ENCODE assay signal across 18 cellular contexts in the genomic region with DNA sequence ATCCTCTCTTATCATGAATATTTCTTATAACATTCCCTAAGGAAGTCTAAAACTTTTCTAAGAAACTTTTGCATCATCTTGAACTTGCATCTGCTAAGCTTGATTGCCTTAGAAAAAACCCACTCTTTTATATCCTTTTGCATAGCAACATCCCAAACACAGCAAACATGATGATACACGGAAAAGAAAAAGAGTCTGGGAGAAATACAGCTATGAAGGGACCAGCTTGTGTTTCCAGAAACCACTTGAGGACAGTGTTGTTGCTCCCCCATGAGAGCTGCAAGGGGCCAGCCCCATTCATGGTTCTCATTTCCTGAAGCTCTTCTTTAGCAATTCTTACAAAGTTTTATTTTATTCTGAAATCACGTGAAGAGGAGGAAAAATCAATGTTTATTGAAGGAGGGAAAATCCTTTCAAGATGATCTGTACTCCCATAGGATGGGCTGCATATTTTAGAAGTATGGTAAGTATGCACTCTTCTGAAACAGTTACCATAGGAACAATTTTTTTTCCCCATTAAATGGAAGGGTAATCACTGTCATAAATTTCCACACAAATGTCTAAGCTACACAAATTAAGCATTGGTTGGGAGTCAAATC. TPM values are rescaled to one million over a fixed set of nuclear protein-coding genes. Genes with fewer than 3 reads are reported as not detected.
DNase-seq lines count a peak whose midpoint lies in the region; TF ChIP-seq lines count a peak whose summit lies in the region.
"Had no signal": no experiment of that assay in that cellular context is flagged by ENCODE, and none has a peak within 500 bp of the region (broad histone marks: within the 10 kb centered on the region; RNA-seq: fewer than 3 reads in every experiment).

No MANE protein-coding gene starts in this region.

- H3K9me3 ChIP-seq in left ventricle myocardium inferior (replicated peaks) (no peaks in the 10 kb centered on the region), right atrium auricular region (no peaks in the 10 kb centered on the region), vagina (no peaks in the 10 kb centered on the region), trophoblast cell (ENCODE audit: insufficient read depth, low read depth, low read length) (no peaks in the 10 kb centered on the region)
- H3K9me3 ChIP-seq: A549, BE2C, MG63 had no signal

- no peak overlapping the region for H2BK5ac ChIP-seq in trophoblast cell (ENCODE audit: low read depth, low read length, poor library complexity)

- no peaks in the 10 kb centered on the region for H3K36me3 Mint-ChIP-seq in brain
- H3K36me3 Mint-ChIP-seq: CD4-positive, alpha-beta memory T cell had no signal

- H3K4me3 Mint-ChIP-seq in brain, result no peak overlapping the region
- H3K4me3 Mint-ChIP-seq: CD4-positive, alpha-beta memory T cell; GM23338 had no signal

- WGBS in trophoblast cell (ENCODE audit: extremely low coverage, insufficient coverage, insufficient read length), result no CpG with 5 or more reads among the region's 2 CpGs

- intact Hi-C loops in left ventricle myocardium inferior (cut with micrococcal nuclease) (no loop called here), vagina (cut with DNase I) (no loop called here)

- no peak overlapping the region for H3K9ac ChIP-seq in trophoblast cell (ENCODE audit: low read length)

- peaks cover 23% of the 10 kb centered on the region for H3K4me1 Mint-ChIP-seq in brain
- H3K4me1 Mint-ChIP-seq: GM23338 had no signal

- POLR2A ChIA-PET in GM10248 (lab: Yijun Ruan, JAX), result no interaction called here

- no peak overlapping the region for H3K4ac ChIP-seq in trophoblast cell (ENCODE audit: low read depth, low read length)

- no peak overlapping the region for H3K4me2 ChIP-seq in trophoblast cell (ENCODE audit: low read length)
- H3K4me2 ChIP-seq: A549, GM23338 had no signal

- no peaks in the 10 kb centered on the region for H3K27me3 Mint-ChIP-seq in brain
- H3K27me3 Mint-ChIP-seq: CD4-positive, alpha-beta memory T cell had no signal

- H3K4me3 ChIP-seq in left ventricle myocardium inferior (no peak overlapping the region), right atrium auricular region (no peak overlapping the region), vagina (no peak overlapping the region), trophoblast cell (ENCODE audit: low read depth, low read length) (no peak overlapping the region)
- H3K4me3 ChIP-seq: A549, GM23338, MG63 had no signal

- no peak overlapping the region for H2BK12ac ChIP-seq in trophoblast cell (ENCODE audit: low read length)

- H2BK120ac ChIP-seq in trophoblast cell (ENCODE audit: insufficient read depth, low read length, poor library complexity), result no peak overlapping the region

- H3K4me1 ChIP-seq in left ventricle myocardium inferior (peaks cover 17% of the 10 kb centered on the region), right atrium auricular region (peaks cover 0 to 9% of the 10 kb centered on the region in 2 donors), vagina (no peaks in the 10 kb centered on the region), trophoblast cell (ENCODE audit: control insufficient read depth in 1 of 2, insufficient read depth in 2 of 2, low read length in 2 of 2) (no peaks in the 10 kb centered on the region)
- H3K4me1 ChIP-seq: BE2C had no signal

- H3K9me3 Mint-ChIP-seq in brain, result no peaks in the 10 kb centered on the region
- H3K9me3 Mint-ChIP-seq: CD4-positive, alpha-beta memory T cell; GM23338 had no signal

- H2AK5ac ChIP-seq in trophoblast cell (ENCODE audit: low read length), result no peak overlapping the region

- no peak overlapping the region for H4K91ac ChIP-seq in trophoblast cell (ENCODE audit: low read depth, low read length)

- peak overlapping the region; percentile 0 for H3K27ac ChIP-seq in left ventricle myocardium inferior (replicated peaks)
- H3K27ac ChIP-seq in right atrium auricular region, result no peak overlapping the region
- H3K27ac ChIP-seq in vagina, result no peak overlapping the region
- no peak overlapping the region for H3K27ac ChIP-seq in trophoblast cell (ENCODE audit: low read depth, low read length)
- H3K27ac ChIP-seq: A549 had no signal

- TF ChIP-seq POLR2A in vagina (IDR thresholded peaks at IDR 0.05), result no peak

- no peak overlapping the region for H2AFZ ChIP-seq in trophoblast cell (ENCODE audit: insufficient read depth, low read length, poor library complexity)
- H2AFZ ChIP-seq: GM23338 had no signal

- H3K36me3 ChIP-seq in left ventricle myocardium inferior (no peaks in the 10 kb centered on the region), right atrium auricular region (no peaks in the 10 kb centered on the region), vagina (no peaks in the 10 kb centered on the region), trophoblast cell (ENCODE audit: control insufficient read depth in 1 of 2, insufficient read depth in 2 of 2, low read length in 2 of 2) (no peaks in the 10 kb centered on the region)
- H3K36me3 ChIP-seq: BE2C, MG63 had no signal

- CTCF ChIA-PET in GM10248 (lab: Yijun Ruan, JAX), result interaction anchor here (0.9 to 1.8 kb wide), 5 partner anchors 9 to 352 kb away, joined by 3 to 5 read pairs (median 3); no protein-coding TSS in a partner anchor

- H4K12ac ChIP-seq in trophoblast cell (ENCODE audit: low read depth, low read length), result no peak overlapping the region

- no peak overlapping the region for H3K23ac ChIP-seq in trophoblast cell (ENCODE audit: low read length)

- no peaks in the 10 kb centered on the region for H3K79me1 ChIP-seq in trophoblast cell (ENCODE audit: low read length)

- no peak overlapping the region for H3K14ac ChIP-seq in trophoblast cell (ENCODE audit: low read length)

- H4K8ac ChIP-seq in trophoblast cell (ENCODE audit: low read depth, low read length), result no peak overlapping the region

- DNase-seq in left ventricle myocardium inferior (no peak), right atrium auricular region (ENCODE audit: low spot score) (no peak), left kidney (ENCODE audit: low read depth, low spot score) (peak; percentile 31), vagina (ENCODE audit: extremely low spot score in 2 of 2) (no peak), trophoblast cell (no peak), GM10248 (ENCODE audit: extremely low spot score) (no peak)
- DNase-seq: BE2C; CD4-positive, alpha-beta memory T cell; DMS79; MG63; NCI-H1105; NCI-H187; NCI-H2171; NCI-H774 had no signal

- no peak overlapping the region for H3K18ac ChIP-seq in trophoblast cell (ENCODE audit: low read length)

- peak overlapping the region in 3 of 5 experiments; percentile 50 to 68 (median 57) for H3K27ac Mint-ChIP-seq in brain
- H3K27ac Mint-ChIP-seq: CD4-positive, alpha-beta memory T cell; GM23338 had no signal

- H3K27me3 ChIP-seq in left ventricle myocardium inferior (ENCODE audit: low read depth) (no peaks in the 10 kb centered on the region), right atrium auricular region (no peaks in the 10 kb centered on the region), vagina (no peaks in the 10 kb centered on the region), trophoblast cell (ENCODE audit: insufficient read depth, low read length) (no peaks in the 10 kb centered on the region)
- H3K27me3 ChIP-seq: BE2C, MG63 had no signal

- TF ChIP-seq CTCF in left ventricle myocardium inferior (IDR thresholded peaks at IDR 0.05; ENCODE audit: borderline replicate concordance) (no peak), right atrium auricular region (IDR thresholded peaks at IDR 0.05) (no peak), brain (conservative IDR thresholded peaks at IDR 0.05) (no peak), vagina (IDR thresholded peaks at IDR 0.05) (no peak), GM10248 (IDR thresholded peaks at IDR 0.05; ENCODE audit: control extremely low read depth, extremely low read depth, low read depth, missing control alignments) (no peak)

- H3K79me2 ChIP-seq in trophoblast cell (ENCODE audit: control insufficient read depth, insufficient read depth, low read length, poor library complexity), result no peaks in the 10 kb centered on the region

RNA-seq across cellular contexts. Expression of a gene that starts 17.4 kb away (rescaled TPM):
- total RNA-seq in left ventricle myocardium inferior (1.5 TPM), right atrium auricular region (1 to 10 TPM; 4.0 to 5.6 TPM), vagina (7.6 TPM)
- 30.7 TPM for polyA plus RNA-seq in brain (ENCODE audit: insufficient read depth, low read depth, low replicate concordance)
- 3.8 and 3.9 TPM in 2 replicates for polyA plus RNA-seq in trophoblast cell (2013)

RNA-seq across cellular contexts. Expression of a gene that starts 46.1 kb away (rescaled TPM):
- not detected for total RNA-seq in left ventricle myocardium inferior
- not detected for total RNA-seq in right atrium auricular region
- polyA plus RNA-seq in brain (ENCODE audit: insufficient read depth, low read depth, low replicate concordance), result 1.6 TPM
- total RNA-seq in vagina, result not detected
- 0.60 and 0.63 TPM in 2 replicates for polyA plus RNA-seq in trophoblast cell (2013)
- total RNA-seq: CD4-positive, alpha-beta memory T cell; GM23338; NCI-H460 had no signal
- polyA plus RNA-seq: CD4-positive, alpha-beta memory T cell had no signal

RNA-seq across cellular contexts. Expression of a gene that starts 46.6 kb away (rescaled TPM):
- total RNA-seq in left ventricle myocardium inferior (5.3 TPM), right atrium auricular region (1 to 10 TPM; 1.1 to 2.1 TPM), vagina (2.0 TPM)
- polyA plus RNA-seq in brain (ENCODE audit: insufficient read depth, low read depth, low replicate concordance), result 5.3 TPM
- 1.0 and 1.2 TPM in 2 replicates for polyA plus RNA-seq in trophoblast cell (2013)
